Comparison of ENCODE assay signal across 8 cellular contexts in genomic region chr1:9201421-9202239, GRCh38. TPM values are rescaled to one million over a fixed set of nuclear protein-coding genes. Genes with fewer than 3 reads are reported as not detected.
DNase-seq lines count a peak whose midpoint lies in the region; ATAC-seq and TF ChIP-seq lines count a peak whose summit lies in the region.

No MANE protein-coding gene starts in this region.

- no peak for TF ChIP-seq POLR2A in erythroblast (IDR thresholded peaks at IDR 0.05; ENCODE audit: low read length)

- peaks cover 2% of the 10 kb centered on the region for H3K36me3 Mint-ChIP-seq in activated naive CD8-positive, alpha-beta T cell

- no peaks in the 10 kb centered on the region for H3K9me3 ChIP-seq in iPS-15b (ENCODE audit: control insufficient read depth, insufficient read depth, low read length)

- H3K4me1 ChIP-seq in iPS-15b (ENCODE audit: control insufficient read depth, insufficient read depth, low read length) = peaks cover 3% of the 10 kb centered on the region

- H3K9ac ChIP-seq in iPS-15b (ENCODE audit: low read depth, low read length) = no peak overlapping the region

- DNase-seq in A172 (ENCODE audit: low spot score) (peak; percentile 11), H7 (no peak), erythroblast (lab: John Stamatoyannopoulos, UW) (no peak)
- DNase-seq in stimulated activated naive CD4-positive, alpha-beta T cell treated with Interleukin-2 at 50 U/mL for 16 hours (lab: John Stamatoyannopoulos, UW) = peak; percentile 13

- H3K4me1 Mint-ChIP-seq in activated naive CD8-positive, alpha-beta T cell (ENCODE audit: low read depth) = peaks cover 42% of the 10 kb centered on the region

- no peaks in the 10 kb centered on the region for H3K9me3 Mint-ChIP-seq in activated naive CD8-positive, alpha-beta T cell (ENCODE audit: low read depth)

- ATAC-seq in HG03108 (IDR thresholded peaks at IDR 0.05; ENCODE audit: unreplicated experiment) (no peak), esophagus mucosa (no peak)

- H3K4me3 Mint-ChIP-seq in activated naive CD8-positive, alpha-beta T cell = peak overlapping the region; percentile 67

- no peak overlapping the region for H3K27ac Mint-ChIP-seq in activated naive CD8-positive, alpha-beta T cell

- H3K4me3 ChIP-seq in H7 (ENCODE audit: insufficient read depth, low read depth, low read length) (peak overlapping the region; percentile 38), iPS-15b (ENCODE audit: low read depth, low read length) (peak overlapping the region; percentile 48)

- peaks cover 46% of the 10 kb centered on the region for H3K27me3 Mint-ChIP-seq in activated naive CD8-positive, alpha-beta T cell

- H3K27me3 ChIP-seq in H7 (ENCODE audit: control insufficient read depth, insufficient read depth, low read length) (peaks cover 75% of the 10 kb centered on the region), iPS-15b (ENCODE audit: control insufficient read depth, insufficient read depth, low read length) (peaks cover 77% of the 10 kb centered on the region)

- no peaks in the 10 kb centered on the region for H3K36me3 ChIP-seq in H7 (replicated peaks; ENCODE audit: control insufficient read depth, insufficient read depth, low read length)
- H3K36me3 ChIP-seq in iPS-15b (ENCODE audit: control insufficient read depth, insufficient read depth, low read length) = no peaks in the 10 kb centered on the region

RNA-seq across cellular contexts. Expression of gene H6PD, which starts 32.9 kb away (rescaled TPM):
- total RNA-seq in A172 (2014; rRNA removed; shearing (Covaris generic)) = 8.6 and 10.2 TPM in 2 replicates
- 13.9 and 20.2 TPM in 2 replicates for total RNA-seq in H7 (2014; rRNA removed; shearing (Covaris generic))
- total RNA-seq in esophagus mucosa = 20.4 TPM

Comparison
In these comparisons a context has a peak if more than half of its experiments do, and no peak if none do; other contexts are left out.
1. DNase-seq: peak in A172 (single experiment) and stimulated activated naive CD4-positive, alpha-beta T cell treated with Interleukin-2 at 50 U/mL for 16 hours (single experiment); none in H7 (single experiment) and erythroblast (0 of 2).